In the genomic region with DNA sequence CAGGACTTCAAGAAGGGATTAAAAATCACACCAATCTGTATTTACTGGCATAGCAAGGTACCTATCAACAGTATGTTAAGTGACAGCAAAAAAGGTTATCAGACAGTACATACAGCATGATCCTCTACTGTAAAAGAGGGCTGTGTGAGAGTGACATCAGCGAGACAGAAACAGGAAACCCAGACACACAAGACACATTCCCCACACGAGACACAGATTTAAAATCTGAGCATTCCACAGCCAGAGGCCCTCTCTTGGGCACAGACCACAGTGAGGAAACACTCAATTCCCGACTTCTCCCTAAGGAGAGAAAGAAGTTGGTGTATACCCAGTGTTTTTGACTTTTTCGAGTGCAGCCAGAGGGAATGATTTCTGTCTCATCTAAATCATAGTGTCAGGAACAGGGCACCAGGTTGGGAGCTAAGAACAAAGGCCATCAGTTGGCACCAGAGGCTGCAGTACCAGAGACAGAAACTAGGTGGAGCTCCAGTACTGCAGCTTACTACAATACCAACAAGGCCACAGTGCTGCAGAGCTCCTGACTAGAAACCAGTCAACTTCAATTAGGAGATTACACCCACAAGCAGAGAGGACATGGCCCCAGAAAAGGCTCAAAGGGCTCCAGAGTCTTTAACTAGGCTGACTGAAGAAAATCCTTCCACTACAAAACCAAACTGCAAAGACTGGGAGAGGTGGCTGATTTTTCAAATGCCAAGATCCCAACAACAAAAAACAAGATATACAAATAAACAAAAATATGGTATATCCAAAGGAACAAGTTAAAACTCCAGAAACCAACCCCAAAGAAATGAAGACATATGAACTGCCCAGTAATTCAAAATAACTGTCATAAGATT, we compare ENCODE assay signal across 8 cellular contexts. TPM values are rescaled to one million over a fixed set of nuclear protein-coding genes. Genes with fewer than 3 reads are reported as not detected.
DNase-seq lines count a peak whose midpoint lies in the region; ATAC-seq and TF ChIP-seq lines count a peak whose summit lies in the region.

No MANE protein-coding gene starts in this region.

- H3K4me1 Mint-ChIP-seq in Calu3 (ENCODE audit: low read depth, unreplicated experiment) (peaks cover 7% of the 10 kb centered on the region), GM23338 (peaks cover 9% of the 10 kb centered on the region; the same call in 2 of the 3 replicates)
- H3K4me1 Mint-ChIP-seq in activated naive CD8-positive, alpha-beta T cell treated with anti-CD3 and anti-CD28 coated beads, Interleukin-2, amount 10 ng/mL, durations not matched to agents 7 days and 5 days: peaks cover 48% of the 10 kb centered on the region

- H3K9me3 Mint-ChIP-seq in Calu3 (ENCODE audit: low read depth, unreplicated experiment) (no peaks in the 10 kb centered on the region), GM23338 (no peaks in the 10 kb centered on the region; the same call in 2 of the 3 replicates)
- H3K9me3 Mint-ChIP-seq in activated naive CD8-positive, alpha-beta T cell treated with anti-CD3 and anti-CD28 coated beads, Interleukin-2, amount 10 ng/mL, durations not matched to agents 7 days and 5 days: no peaks in the 10 kb centered on the region

- H3K27me3 ChIP-seq in GM23338 (ENCODE audit: insufficient read depth): no peaks in the 10 kb centered on the region

- no peak overlapping the region for H3K4me3 Mint-ChIP-seq in Calu3 (ENCODE audit: low read depth, unreplicated experiment)
- no peak overlapping the region for H3K4me3 Mint-ChIP-seq in GM23338
- H3K4me3 Mint-ChIP-seq in activated naive CD8-positive, alpha-beta T cell treated with anti-CD3 and anti-CD28 coated beads, Interleukin-2, amount 10 ng/mL, durations not matched to agents 7 days and 5 days: peak overlapping the region; percentile 18

- H3K4me3 ChIP-seq in GM23338: no peak overlapping the region

- H3K27ac ChIP-seq in GM23338 (ENCODE audit: low read depth): no peak overlapping the region

- H3K36me3 Mint-ChIP-seq in Calu3 (ENCODE audit: insufficient read depth, unreplicated experiment): no peaks in the 10 kb centered on the region
- no peaks in the 10 kb centered on the region for H3K36me3 Mint-ChIP-seq in GM23338 (ENCODE audit: low read depth)
- H3K36me3 Mint-ChIP-seq in activated naive CD8-positive, alpha-beta T cell treated with anti-CD3 and anti-CD28 coated beads, Interleukin-2, amount 10 ng/mL, durations not matched to agents 7 days and 5 days: peaks cover 38% of the 10 kb centered on the region

- H3K4me1 ChIP-seq in GM23338 (ENCODE audit: insufficient read depth): peaks cover 8% of the 10 kb centered on the region

- TF ChIP-seq CTCF in Calu3 (IDR thresholded peaks at IDR 0.05; ENCODE audit: unreplicated experiment) (peak; percentile 94), GM23338 (conservative IDR thresholded peaks at IDR 0.05; ENCODE audit: low read depth in 2 of 2) (peak; percentile 95)

- H3K79me2 ChIP-seq in GM23338 (replicated peaks; ENCODE audit: insufficient read depth): no peaks in the 10 kb centered on the region

- no peaks in the 10 kb centered on the region for H3K9me2 ChIP-seq in GM23338 (ENCODE audit: insufficient read depth)

- CTCF ChIA-PET in Calu3 (lab: Charles Lee): interaction anchor here (0.6 to 1.7 kb wide), 13 partner anchors 40 to 429 kb away, joined by 3 to 25 read pairs (median 5); a partner anchor contains a TSS

- no peaks in the 10 kb centered on the region for H4K20me1 ChIP-seq in GM23338 (replicated peaks; ENCODE audit: insufficient read depth)

- POLR2A ChIA-PET in activated naive CD8-positive, alpha-beta T cell treated with anti-CD3 and anti-CD28 coated beads, Interleukin-2, amount 10 ng/mL, durations not matched to agents 7 days and 5 days (lab: Charles Lee): interaction anchor here (0.6 to 1.8 kb wide), 14 partner anchors 10 to 1408 kb away, joined by 3 to 17 read pairs (median 4); a partner anchor contains a TSS

- no peaks in the 10 kb centered on the region for H3K27me3 Mint-ChIP-seq in Calu3 (ENCODE audit: unreplicated experiment)
- H3K27me3 Mint-ChIP-seq in GM23338 (ENCODE audit: insufficient read depth, low read depth, poor library complexity): no peaks in the 10 kb centered on the region
- no peaks in the 10 kb centered on the region for H3K27me3 Mint-ChIP-seq in activated naive CD8-positive, alpha-beta T cell treated with anti-CD3 and anti-CD28 coated beads, Interleukin-2, amount 10 ng/mL, durations not matched to agents 7 days and 5 days

- no TSS peak for BruUV-seq in Calu3 (replicated peaks; lab: Mats Ljungman, UMichigan)

- no peaks in the 10 kb centered on the region for H3F3A ChIP-seq in GM23338 (replicated peaks; ENCODE audit: low read depth)

- DNase-seq in Calu3 (peak; percentile 75), GM23338 (ENCODE audit: low spot score) (peak; percentile 87), NCI-H146 treated with DMSO at 0.1 percent for 48 hours (lab: John Stamatoyannopoulos, UW; ENCODE audit: unreplicated experiment) (peak; percentile 69), SW 1271 (lab: John Stamatoyannopoulos, UW) (peak; percentile 18 to 83), left cardiac atrium (peak; percentile 68), renal cortical epithelial cell (ENCODE audit: low read depth) (peak; percentile 78)
- peak; percentile 57 for DNase-seq in activated naive CD8-positive, alpha-beta T cell treated with anti-CD3 and anti-CD28 coated beads, Interleukin-2, amount 10 ng/mL, durations not matched to agents 7 days and 5 days

- ATAC-seq in GM23338 (peak; percentile 97), left cardiac atrium (peak; percentile 95 to 96), HG03432 (IDR thresholded peaks at IDR 0.05; ENCODE audit: unreplicated experiment) (no peak)
- peak; percentile 93 for ATAC-seq in activated naive CD8-positive, alpha-beta T cell treated with anti-CD3 and anti-CD28 coated beads, Interleukin-2, amount 10 ng/mL, durations not matched to agents 7 days and 5 days (ENCODE audit: low read depth)

- H2AFZ ChIP-seq in GM23338: 0 out of 2 replicates have a peak overlapping the region, but pooled peaks have one; percentile 0

- intact Hi-C loops in Calu3 (cut with micrococcal nuclease; ENCODE audit: unreplicated experiment): loop anchor here (1.0 kb wide), 2 partner anchors 188 to 417 kb away; no protein-coding TSS in a partner anchor
- intact Hi-C loops in left cardiac atrium (cut with DNase I): loop anchor here (1.0 to 10.0 kb wide), 3 partner anchors 187 to 415 kb away; no protein-coding TSS in a partner anchor

- H3K36me3 ChIP-seq in GM23338 (ENCODE audit: insufficient read depth): no peaks in the 10 kb centered on the region

- H3K4me2 ChIP-seq in GM23338: no peak overlapping the region

- no peak overlapping the region for H3K27ac Mint-ChIP-seq in Calu3 (ENCODE audit: unreplicated experiment)
- H3K27ac Mint-ChIP-seq in GM23338: no peak overlapping the region
- H3K27ac Mint-ChIP-seq in activated naive CD8-positive, alpha-beta T cell treated with anti-CD3 and anti-CD28 coated beads, Interleukin-2, amount 10 ng/mL, durations not matched to agents 7 days and 5 days: peak overlapping the region; percentile 31

TF ChIP-seq in GM23338, 12 proteins besides CTCF, POLR2A, EP300 and RAD21 (continues in another document):
- TF ChIP-seq CREB1 (CRISPR knock-in tag; IDR thresholded peaks at IDR 0.05; ENCODE audit: low read depth): no peak
- TF ChIP-seq ZNF114 (CRISPR knock-in tag; IDR thresholded peaks at IDR 0.05): no peak
- no peak for TF ChIP-seq JUNB (IDR thresholded peaks at IDR 0.05; ENCODE audit: unreplicated experiment)
- TF ChIP-seq, protein P1, sequence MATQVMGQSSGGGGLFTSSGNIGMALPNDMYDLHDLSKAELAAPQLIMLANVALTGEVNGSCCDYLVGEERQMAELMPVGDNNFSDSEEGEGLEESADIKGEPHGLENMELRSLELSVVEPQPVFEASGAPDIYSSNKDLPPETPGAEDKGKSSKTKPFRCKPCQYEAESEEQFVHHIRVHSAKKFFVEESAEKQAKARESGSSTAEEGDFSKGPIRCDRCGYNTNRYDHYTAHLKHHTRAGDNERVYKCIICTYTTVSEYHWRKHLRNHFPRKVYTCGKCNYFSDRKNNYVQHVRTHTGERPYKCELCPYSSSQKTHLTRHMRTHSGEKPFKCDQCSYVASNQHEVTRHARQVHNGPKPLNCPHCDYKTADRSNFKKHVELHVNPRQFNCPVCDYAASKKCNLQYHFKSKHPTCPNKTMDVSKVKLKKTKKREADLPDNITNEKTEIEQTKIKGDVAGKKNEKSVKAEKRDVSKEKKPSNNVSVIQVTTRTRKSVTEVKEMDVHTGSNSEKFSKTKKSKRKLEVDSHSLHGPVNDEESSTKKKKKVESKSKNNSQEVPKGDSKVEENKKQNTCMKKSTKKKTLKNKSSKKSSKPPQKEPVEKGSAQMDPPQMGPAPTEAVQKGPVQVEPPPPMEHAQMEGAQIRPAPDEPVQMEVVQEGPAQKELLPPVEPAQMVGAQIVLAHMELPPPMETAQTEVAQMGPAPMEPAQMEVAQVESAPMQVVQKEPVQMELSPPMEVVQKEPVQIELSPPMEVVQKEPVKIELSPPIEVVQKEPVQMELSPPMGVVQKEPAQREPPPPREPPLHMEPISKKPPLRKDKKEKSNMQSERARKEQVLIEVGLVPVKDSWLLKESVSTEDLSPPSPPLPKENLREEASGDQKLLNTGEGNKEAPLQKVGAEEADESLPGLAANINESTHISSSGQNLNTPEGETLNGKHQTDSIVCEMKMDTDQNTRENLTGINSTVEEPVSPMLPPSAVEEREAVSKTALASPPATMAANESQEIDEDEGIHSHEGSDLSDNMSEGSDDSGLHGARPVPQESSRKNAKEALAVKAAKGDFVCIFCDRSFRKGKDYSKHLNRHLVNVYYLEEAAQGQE (IDR thresholded peaks at IDR 0.05; ENCODE audit: unreplicated experiment): no peak
- TF ChIP-seq STAT1 (IDR thresholded peaks at IDR 0.05; ENCODE audit: unreplicated experiment): no peak
- no peak for TF ChIP-seq EZH2phosphoT487 (IDR thresholded peaks at IDR 0.05; ENCODE audit: unreplicated experiment)
- TF ChIP-seq NANOG (IDR thresholded peaks at IDR 0.05; ENCODE audit: borderline replicate concordance): no peak

RNA-seq across cellular contexts. Expression of a gene that starts 41.0 kb away (rescaled TPM):
- total RNA-seq in Calu3 (2022): 30.5 and 33.0 TPM in 2 replicates
- 38.7 and 44.4 TPM in 2 replicates for total RNA-seq in GM23338 (2014; rRNA removed; shearing (Covaris generic))
- polyA plus RNA-seq in GM23338 (2016; fragmentation: Nextera tagmentation; extraction: Ambion mirVana): 49.4 and 49.8 TPM in 2 replicates
- total RNA-seq in activated naive CD8-positive, alpha-beta T cell treated with anti-CD3 and anti-CD28 coated beads, Interleukin-2, amount 10 ng/mL, durations not matched to agents 7 days and 5 days: 10 to 100 TPM; 31.3 to 34.9 TPM
- total RNA-seq in left cardiac atrium: 10 to 100 TPM; 28.3 to 33.7 TPM
- 42.5 and 68.1 TPM in 2 replicates for total RNA-seq in renal cortical epithelial cell

RNA-seq across cellular contexts. Expression of a gene that starts 41.1 kb away (rescaled TPM):
- total RNA-seq in Calu3 (2022) (24.9 and 27.8 TPM in 2 replicates), left cardiac atrium (10 to 100 TPM; 23.1 to 23.7 TPM), renal cortical epithelial cell (24.7 and 51.8 TPM in 2 replicates)
- total RNA-seq in GM23338 (2014; rRNA removed; shearing (Covaris generic)): 33.3 and 34.8 TPM in 2 replicates
- polyA plus RNA-seq in GM23338 (2016; fragmentation: Nextera tagmentation; extraction: Ambion mirVana): 113 and 115 TPM in 2 replicates
- 10 to 100 TPM; 36.2 to 36.7 TPM for total RNA-seq in activated naive CD8-positive, alpha-beta T cell treated with anti-CD3 and anti-CD28 coated beads, Interleukin-2, amount 10 ng/mL, durations not matched to agents 7 days and 5 days
